8 cellular contexts compared by ENCODE assay signal in genomic region chr11:64916848-64917662, GRCh38.
DNase-seq lines count a peak whose midpoint lies in the region; ATAC-seq and TF ChIP-seq lines count a peak whose summit lies in the region.

Gene ATG2A (minus strand): TSS chr11:64917209. CDS start chr11:64917135, 74 bp downstream.

- H3F3A ChIP-seq in MM.1S (ENCODE audit: insufficient read depth, low read length): peaks cover 4% of the 10 kb centered on the region; the same call in 1 of the 2 replicates

- H3K36me3 Mint-ChIP-seq in nephron progenitor cell (ENCODE audit: low read depth): peaks cover 5% of the 10 kb centered on the region

- no peaks in the 10 kb centered on the region for H3K9me2 ChIP-seq in MM.1S (replicated peaks; ENCODE audit: insufficient read depth, low read length)

- H2AFZ ChIP-seq in MM.1S (ENCODE audit: low read length): peak within 1 kb of the TSS; percentile 75

- no peaks in the 10 kb centered on the region for H3K9me3 Mint-ChIP-seq in nephron progenitor cell
- no peaks in the 10 kb centered on the region for H3K9me3 Mint-ChIP-seq in stimulated activated naive CD8-positive, alpha-beta T cell treated with anti-CD3 and anti-CD28 coated beads, Interleukin-15, amount 100 ng/mL, for 72 hours

- DNase-seq in HAP-1 (ENCODE audit: low spot score in 2 of 2) (peak; percentile 99 to 100), MM.1S (peak; percentile 100), SIG-M5 (lab: John Stamatoyannopoulos, UW) (peak; percentile 98), activated gamma-delta T cell (lab: John Stamatoyannopoulos, UW) (peak; percentile 96), fibroblast of the conjunctiva (ENCODE audit: low read depth) (peak; percentile 99), nephron progenitor cell (peak; percentile 99)
- DNase-seq in stimulated activated naive CD8-positive, alpha-beta T cell treated with anti-CD3 and anti-CD28 coated beads, Interleukin-15, amount 100 ng/mL, for 72 hours: peak; percentile 99

- H3K4me2 ChIP-seq in MM.1S (ENCODE audit: low read depth, low read length): peak within 1 kb of the TSS; percentile 94

- H3K4me1 ChIP-seq in ES-I3 (ENCODE audit: insufficient read depth, low read length): no peaks in the 10 kb centered on the region
- peaks cover 9% of the 10 kb centered on the region for H3K4me1 ChIP-seq in HAP-1
- peaks cover 6% of the 10 kb centered on the region for H3K4me1 ChIP-seq in MM.1S (ENCODE audit: low read length)

- peaks cover 20% of the 10 kb centered on the region for H3K79me2 ChIP-seq in MM.1S (ENCODE audit: low read length)

- in situ Hi-C loops in HAP-1 (cut with MboI; ENCODE audit: low sequenced_read_pairs): no loop called here

- peak; percentile 99 for ATAC-seq in stimulated activated naive CD8-positive, alpha-beta T cell treated with anti-CD3 and anti-CD28 coated beads, Interleukin-15, amount 100 ng/mL, for 72 hours

- peak within 1 kb of the TSS; percentile 99 for H3K27ac Mint-ChIP-seq in nephron progenitor cell
- peak within 1 kb of the TSS; percentile 95 to 99 for H3K27ac Mint-ChIP-seq in stimulated activated naive CD8-positive, alpha-beta T cell treated with anti-CD3 and anti-CD28 coated beads, Interleukin-15, amount 100 ng/mL, for 72 hours

- TF ChIP-seq CTCF in MM.1S (IDR thresholded peaks at IDR 0.05; ENCODE audit: low read length): no peak
- no peak for TF ChIP-seq CTCF in nephron progenitor cell (IDR thresholded peaks at IDR 0.05)

- H3K27me3 Mint-ChIP-seq in nephron progenitor cell (ENCODE audit: low read depth, poor library complexity): peaks cover 4% of the 10 kb centered on the region
- H3K27me3 Mint-ChIP-seq in stimulated activated naive CD8-positive, alpha-beta T cell treated with anti-CD3 and anti-CD28 coated beads, Interleukin-15, amount 100 ng/mL, for 72 hours: no peaks in the 10 kb centered on the region

- H3K4me3 ChIP-seq in HAP-1 (peak within 1 kb of the TSS; percentile 59), MM.1S (ENCODE audit: low read length) (peak within 1 kb of the TSS; percentile 90)

- peaks cover 56% of the 10 kb centered on the region for H3K4me1 Mint-ChIP-seq in nephron progenitor cell
- H3K4me1 Mint-ChIP-seq in stimulated activated naive CD8-positive, alpha-beta T cell treated with anti-CD3 and anti-CD28 coated beads, Interleukin-15, amount 100 ng/mL, for 72 hours: peaks cover 42% of the 10 kb centered on the region

- H4K20me1 ChIP-seq in MM.1S (ENCODE audit: insufficient read depth, low read length): no peaks in the 10 kb centered on the region

- H3K27me3 ChIP-seq in HAP-1 (ENCODE audit: low read depth) (no peaks in the 10 kb centered on the region), MM.1S (replicated peaks; ENCODE audit: insufficient read depth, low read length) (no peaks in the 10 kb centered on the region)

- peak within 1 kb of the TSS; percentile 91 for H3K4me3 Mint-ChIP-seq in nephron progenitor cell
- peak within 1 kb of the TSS; percentile 94 to 97 for H3K4me3 Mint-ChIP-seq in stimulated activated naive CD8-positive, alpha-beta T cell treated with anti-CD3 and anti-CD28 coated beads, Interleukin-15, amount 100 ng/mL, for 72 hours

- H3K36me3 ChIP-seq in ES-I3 (ENCODE audit: insufficient read depth, low read length) (no peaks in the 10 kb centered on the region), HAP-1 (replicated peaks) (peaks cover 2% of the 10 kb centered on the region), MM.1S (replicated peaks; ENCODE audit: insufficient read depth, low read length) (no peaks in the 10 kb centered on the region)

- H3K9me3 ChIP-seq in ES-I3 (ENCODE audit: control insufficient read depth, insufficient read depth, low read length): no peaks in the 10 kb centered on the region
- no peaks in the 10 kb centered on the region for H3K9me3 ChIP-seq in HAP-1
- no peaks in the 10 kb centered on the region for H3K9me3 ChIP-seq in MM.1S (replicated peaks; ENCODE audit: insufficient read depth, low read length)

- H3K9ac ChIP-seq in ES-I3 (ENCODE audit: low read depth, low read length) (peak within 1 kb of the TSS; percentile 91), MM.1S (ENCODE audit: low read length) (peak within 1 kb of the TSS; percentile 95)

- peak within 1 kb of the TSS; percentile 47; the same call in 1 of the 2 replicates for H3K27ac ChIP-seq in MM.1S (ENCODE audit: low read length)

Comparison
In these comparisons a context has a peak if more than half of its experiments do, and no peak if none do; other contexts are left out.
1. Peak in every context shown above with its lines: DNase-seq, ATAC-seq, H3K4me3 ChIP-seq and H3K27ac ChIP-seq.